ENCODE assay signal across 8 cellular contexts in the genomic region with DNA sequence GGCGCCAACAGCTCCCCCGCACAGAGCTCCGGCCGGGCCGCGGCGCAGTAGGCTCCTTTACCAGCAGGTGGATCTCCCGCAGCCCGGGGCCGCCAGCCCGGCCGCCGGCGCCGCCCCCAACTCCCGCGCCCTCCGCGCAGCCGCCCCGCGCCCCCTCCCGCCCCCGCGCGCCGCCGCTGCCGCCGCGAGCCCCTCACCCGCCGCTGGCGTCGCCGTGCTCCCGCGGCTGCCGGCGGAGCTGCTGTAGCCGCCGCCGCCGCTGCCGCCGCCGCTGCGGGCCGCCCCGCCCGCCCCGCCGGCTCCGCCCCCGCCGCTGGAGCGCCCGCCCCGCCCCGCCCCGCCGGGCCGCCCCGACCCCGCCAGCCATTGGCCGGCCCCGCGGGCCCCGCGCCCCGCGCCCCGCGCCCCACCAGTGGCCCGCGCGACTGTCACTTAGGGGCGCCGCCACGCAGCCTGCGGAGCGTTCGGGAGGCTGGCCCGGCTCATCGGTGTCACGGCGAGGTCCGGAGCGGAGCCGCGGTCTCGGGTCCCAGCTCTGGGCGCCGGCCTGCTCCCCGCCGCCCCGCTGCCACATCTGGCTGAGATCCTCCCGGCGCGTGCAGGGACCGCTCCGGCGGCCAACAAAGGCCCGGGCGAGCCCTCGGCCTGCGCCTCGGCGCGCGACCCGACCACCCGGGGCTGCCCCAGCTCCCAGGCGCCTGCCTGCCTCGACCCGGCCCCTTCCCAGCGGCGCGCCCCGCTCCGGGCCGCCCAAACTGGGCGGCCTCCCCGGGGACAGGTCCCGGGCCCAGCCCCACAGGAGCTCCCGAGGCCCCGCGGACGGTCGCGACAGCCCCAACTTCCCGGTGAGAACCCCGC. TPM values are rescaled to one million over a fixed set of nuclear protein-coding genes. Genes with fewer than 3 reads are reported as not detected.
DNase-seq lines count a peak whose midpoint lies in the region; ATAC-seq and TF ChIP-seq lines count a peak whose summit lies in the region.

Gene MGAT4A (minus strand): TSS at position 282 of the 858 bp plus-strand sequence. CDS start 4,800 bp downstream, outside the sequence.

- H3K4me3 ChIP-seq in adrenal gland (peak within 1 kb of the TSS in 3 of 4 donors; percentile 54 to 99 (median 84)), right cardiac atrium (ENCODE audit: low read length) (peak within 1 kb of the TSS; percentile 99), aorta (ENCODE audit: low read length in 2 of 2) (peak within 1 kb of the TSS; percentile 96 to 99)

- H3K27me3 Mint-ChIP-seq in Calu3 (ENCODE audit: unreplicated experiment) (no peaks in the 10 kb centered on the region), T-cell (no peaks in the 10 kb centered on the region)

- H3K27me3 ChIP-seq in adrenal gland: no peaks in the 10 kb centered on the region
- H3K27me3 ChIP-seq in right cardiac atrium (ENCODE audit: control insufficient read depth, insufficient read depth): no peaks in the 10 kb centered on the region
- H3K27me3 ChIP-seq in aorta (ENCODE audit: control insufficient read depth in 1 of 2, insufficient read depth in 2 of 2, low read length in 1 of 2): no peaks in the 10 kb centered on the region

- H3K36me3 Mint-ChIP-seq in Calu3 (ENCODE audit: insufficient read depth, unreplicated experiment) (peaks cover 6% of the 10 kb centered on the region), T-cell (peaks cover 7% of the 10 kb centered on the region)

- TF ChIP-seq POLR2A in adrenal gland (IDR thresholded peaks at IDR 0.05): peak; percentile 77 to 81

- H3K9me3 ChIP-seq in adrenal gland (replicated peaks in 1 of 3) (no peaks in the 10 kb centered on the region), right cardiac atrium (ENCODE audit: control insufficient read depth, low read length) (no peaks in the 10 kb centered on the region), aorta (ENCODE audit: control insufficient read depth, low read length) (no peaks in the 10 kb centered on the region)

- H3K4me3 Mint-ChIP-seq in Calu3 (ENCODE audit: low read depth, unreplicated experiment): peak within 1 kb of the TSS; percentile 65
- peak within 1 kb of the TSS; percentile 92 to 94 (median 93) for H3K4me3 Mint-ChIP-seq in T-cell

- ATAC-seq in GM19438 (IDR thresholded peaks at IDR 0.05; ENCODE audit: low read depth, unreplicated experiment) (peak; percentile 79), T-cell (replicated peaks in 1 of 4) (peak; percentile 82 to 87 (median 84)), right cardiac atrium (peak; percentile 96), aorta (ENCODE audit: low FRiP score) (peak; percentile 92)

- no peaks in the 10 kb centered on the region for H3K36me3 ChIP-seq in adrenal gland (replicated peaks in 1 of 2)
- H3K36me3 ChIP-seq in aorta (ENCODE audit: control insufficient read depth in 1 of 2, insufficient read depth in 2 of 2, low read length in 1 of 2): no peaks in the 10 kb centered on the region

- no peak within 1 kb of the TSS for H3K27ac Mint-ChIP-seq in Calu3 (ENCODE audit: unreplicated experiment)
- peak within 1 kb of the TSS; percentile 96 to 97 for H3K27ac Mint-ChIP-seq in T-cell

- H3K27ac ChIP-seq in adrenal gland (peak within 1 kb of the TSS; percentile 64 to 91 (median 82)), right cardiac atrium (ENCODE audit: low read length) (peak within 1 kb of the TSS; percentile 87), aorta (ENCODE audit: low read depth in 1 of 2, low read length in 2 of 2) (peak within 1 kb of the TSS in 1 of 2 donors; percentile 49)

- DNase-seq in Calu3 (peak; percentile 71), HPDE6-E6E7 (ENCODE audit: extremely low spot score) (peak; percentile 71), T-cell (peak; percentile 66 to 85 (median 78)), adrenal gland (peak; percentile 74 to 88 (median 83)), right cardiac atrium (peak; percentile 84 to 94 (median 93)), renal cortical epithelial cell (ENCODE audit: low read depth) (no peak), aorta (peak; percentile 87 to 91)

- TF ChIP-seq CTCF in Calu3 (IDR thresholded peaks at IDR 0.05; ENCODE audit: unreplicated experiment) (no peak), adrenal gland (IDR thresholded peaks at IDR 0.05) (peak in 2 of 6 experiments; percentile 8 to 35)

- H3K4me1 ChIP-seq in adrenal gland (replicated peaks in 1 of 2) (peaks cover 5 to 25% of the 10 kb centered on the region in 2 donors), right cardiac atrium (ENCODE audit: control insufficient read depth, insufficient read depth, low read length) (peaks cover 5% of the 10 kb centered on the region), aorta (ENCODE audit: control insufficient read depth in 1 of 2, insufficient read depth in 2 of 2, low read length in 2 of 2) (no peaks in the 10 kb centered on the region)

- H3K4me1 Mint-ChIP-seq in Calu3 (ENCODE audit: low read depth, unreplicated experiment): peaks cover 16% of the 10 kb centered on the region
- H3K4me1 Mint-ChIP-seq in T-cell: peaks cover 66 to 79% (median 68%) of the 10 kb centered on the region in 3 donors

- intact Hi-C loops in Calu3 (cut with micrococcal nuclease; ENCODE audit: unreplicated experiment): loop anchor here (10.0 kb wide), 1 partner anchor 74 kb away; no protein-coding TSS in a partner anchor
- intact Hi-C loops in adrenal gland (cut with DNase I): no loop called here
- intact Hi-C loops in right cardiac atrium (cut with DNase I): loop anchor here in 1 of 4 donors (10.0 kb wide), 1 partner anchor 94 kb away; no protein-coding TSS in a partner anchor
- intact Hi-C loops in aorta (cut with DNase I): loop anchor here (1.0 to 5.0 kb wide), 2 partner anchors 75 to 91 kb away; no protein-coding TSS in a partner anchor

- no TSS peak for BruUV-seq in Calu3 (replicated peaks; lab: Mats Ljungman, UMichigan)

- CTCF ChIA-PET in Calu3 (lab: Charles Lee) (interaction anchor here (0.6 to 1.1 kb wide), 5 partner anchors 82 to 354 kb away, joined by 3 to 6 read pairs (median 5); no protein-coding TSS in a partner anchor), T-cell (lab: Charles Lee) (interaction anchor here in 1 of 2 donors (0.6 to 2.1 kb wide), 6 partner anchors 40 to 82 kb away, joined by 3 to 12 read pairs (median 6); no protein-coding TSS in a partner anchor)

- H3K9me3 Mint-ChIP-seq in Calu3 (ENCODE audit: low read depth, unreplicated experiment): peaks cover 2% of the 10 kb centered on the region
- no peaks in the 10 kb centered on the region for H3K9me3 Mint-ChIP-seq in T-cell

- POLR2A ChIA-PET in T-cell (lab: Charles Lee): interaction anchor here (0.6 to 1.5 kb wide), 10 partner anchors 8 to 735 kb away, joined by 3 to 8 read pairs (median 4); no protein-coding TSS in a partner anchor

- WGBS in adrenal gland, 4 donors: 1% methylated on average over 68 to 130 of the region's 133 CpGs; no CpG with 5 or more reads in 2 of the 4 donors
- WGBS in right cardiac atrium: under 1% methylated on average over 133 of the region's 133 CpGs
- 1% methylated on average over 34 to 133 of the region's 133 CpGs for WGBS in aorta, 2 donors

RNA-seq across cellular contexts. Expression of gene MGAT4A, which starts in this region (rescaled TPM):
- total RNA-seq in Calu3 (2022) (21.8 and 23.0 TPM in 2 replicates), T-cell (100 to 1,000 TPM; 185 to 220 (median 199) TPM), adrenal gland (10 to 100 TPM in 7 of 8 donors, 1 to 10 TPM in 1; 5.7 to 34.4 (median 24.7) TPM), right cardiac atrium (10 to 100 TPM; 23.5 to 37.2 (median 26.1) TPM), renal cortical epithelial cell (8.7 and 41.6 TPM in 2 replicates), aorta (10 to 100 TPM; 41.0 to 65.8 TPM)
- polyA plus RNA-seq in adrenal gland (10 to 100 TPM in 1 of 3 donors, 1 to 10 TPM in 2; 5.9 to 14.4 (median 9.7) TPM), right cardiac atrium (5.2 TPM), aorta (10 to 100 TPM in 1 of 2 donors, 1 to 10 TPM in 1; 4.9 to 18.4 TPM)

Comparison
In these comparisons a context has a peak if more than half of its experiments do, and no peak if none do; other contexts are left out.
1. intact Hi-C loops: an anchor here in Calu3 (10.0 kb wide) and aorta (1.0 to 5.0 kb wide); none called in adrenal gland.